ENCODE assay signal across 18 cellular contexts in the genomic region with DNA sequence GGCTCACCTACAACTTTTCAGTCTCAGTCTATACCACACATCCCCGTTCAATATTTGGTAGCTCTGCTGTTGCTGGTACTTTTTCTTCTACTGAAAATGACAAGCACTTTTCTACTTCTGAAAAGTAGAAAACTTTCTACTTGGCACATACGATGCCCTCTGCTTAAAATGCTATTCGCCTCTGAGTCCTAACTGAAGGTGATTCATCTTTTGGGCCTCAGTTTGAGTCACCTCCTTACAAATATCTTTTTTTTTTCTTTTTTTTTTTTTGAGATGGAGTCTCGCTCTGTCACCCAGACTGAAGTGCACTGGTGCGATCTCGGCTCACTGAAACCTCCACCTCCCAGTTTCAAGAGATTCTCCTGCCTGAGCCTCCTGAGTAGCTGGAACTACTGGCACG.
"Had no signal": no experiment of that assay in that cellular context is flagged by ENCODE, and none has a peak within 500 bp of the region (broad histone marks: within the 10 kb centered on the region; RNA-seq: fewer than 3 reads in every experiment).

No MANE protein-coding gene starts in this region.

- H3K4me3 ChIP-seq: left lung, prostate gland, upper lobe of left lung had no signal

- H3K9me3 ChIP-seq: left lung, prostate gland, upper lobe of left lung had no signal

- H3K4me1 Mint-ChIP-seq: central memory CD8-positive, alpha-beta T cell; nephron progenitor cell had no signal

- H3K27ac Mint-ChIP-seq: activated CD4-positive, alpha-beta memory T cell treated with anti-CD3 and anti-CD28 coated beads for 36 hours; nephron progenitor cell; T-helper 2 cell treated with Interferon-gamma antibody and Interleukin-4, amounts not matched to agents 5 μg/mL and 100 μg/mL, for 36 hours had no signal

- DNase-seq: activated CD4-positive, alpha-beta memory T cell treated with anti-CD3 and anti-CD28 coated beads for 36 hours; activated CD4-positive, CD25-positive, alpha-beta regulatory T cell treated with anti-CD3 and anti-CD28 coated beads, Interleukin-2, amount 50 U/mL, for 72 hours; activated T-cell treated with anti-CD3 and anti-CD28 coated beads, Interleukin-2, amount 50 U/mL, for 4 hours; cortex of kidney; effector CD8-positive, alpha-beta T cell; head of caudate nucleus; islet precursor cell; left lung; mesenchymal stem cell; nephron progenitor cell; stimulated activated CD4-positive, alpha-beta T cell treated with anti-CD3 and anti-CD28 coated beads, Interleukin-12 subunit alpha, Interleukin-12 subunit beta, amount 100 ng/mL, for 4 hours; stimulated activated naive CD4-positive, alpha-beta T cell; SW 1271; upper lobe of left lung had no signal

- H3K27ac ChIP-seq: left lung, prostate gland, upper lobe of left lung had no signal

- H3K9me3 Mint-ChIP-seq: activated CD4-positive, alpha-beta memory T cell treated with anti-CD3 and anti-CD28 coated beads for 36 hours; activated T-cell treated with anti-CD3 and anti-CD28 coated beads, Interleukin-2, amount 50 U/mL, for 4 hours; central memory CD8-positive, alpha-beta T cell; nephron progenitor cell; T-helper 2 cell treated with Interferon-gamma antibody and Interleukin-4, amounts not matched to agents 5 μg/mL and 100 μg/mL, for 36 hours had no signal

- H3K27me3 ChIP-seq: left lung, upper lobe of left lung had no signal

- H3K36me3 Mint-ChIP-seq: activated CD4-positive, alpha-beta memory T cell treated with anti-CD3 and anti-CD28 coated beads for 36 hours had no signal

- ATAC-seq: activated T-cell treated with anti-CD3 and anti-CD28 coated beads, Interleukin-2, amount 50 U/mL, for 4 hours; left lung; sciatic nerve had no signal

- H3K4me3 Mint-ChIP-seq: activated CD4-positive, alpha-beta memory T cell treated with anti-CD3 and anti-CD28 coated beads for 36 hours; activated T-cell treated with anti-CD3 and anti-CD28 coated beads, Interleukin-2, amount 50 U/mL, for 4 hours; central memory CD8-positive, alpha-beta T cell; nephron progenitor cell; T-helper 2 cell treated with Interferon-gamma antibody and Interleukin-4, amounts not matched to agents 5 μg/mL and 100 μg/mL, for 36 hours had no signal

- H3K36me3 ChIP-seq: left lung, prostate gland, upper lobe of left lung had no signal

- H3K27me3 Mint-ChIP-seq: activated CD4-positive, alpha-beta memory T cell treated with anti-CD3 and anti-CD28 coated beads for 36 hours; central memory CD8-positive, alpha-beta T cell had no signal

- H3K4me1 ChIP-seq: left lung, prostate gland, upper lobe of left lung had no signal
